In genomic region chr5:146290318-146290717, GRCh38 we compare ENCODE assay signal across 25 cellular contexts. TPM values are rescaled to one million over a fixed set of nuclear protein-coding genes. Genes with fewer than 3 reads are reported as not detected.
A peak's percentile ranks its signal among the peaks of the same experiment; 100 is the strongest.
DNase-seq lines count a peak whose midpoint lies in the region; ATAC-seq, FAIRE-seq and TF ChIP-seq lines count a peak whose summit lies in the region.
"Had no signal": no experiment of that assay in that cellular context is flagged by ENCODE, and none has a peak within 500 bp of the region (broad histone marks: within the 10 kb centered on the region; RNA-seq: fewer than 3 reads in every experiment).

No MANE protein-coding gene starts in this region.

- TF ChIP-seq POLR2A in K562 (conservative IDR thresholded peaks at IDR 0.05) = 0 out of 2 replicates have a peak, but pooled peaks have one; percentile 21

- H3K9me3 Mint-ChIP-seq in Caco-2 (ENCODE audit: unreplicated experiment) = no peaks in the 10 kb centered on the region
- H3K9me3 Mint-ChIP-seq: activated T-cell treated with anti-CD3 and anti-CD28 coated beads, Interleukin-2, amount 50 U/mL, for 24 hours had no signal

- peak; percentile 8; the same call in 1 of the 3 replicates for ATAC-seq in K562
- no peak for ATAC-seq in HG03135 (IDR thresholded peaks at IDR 0.05; ENCODE audit: unreplicated experiment)
- ATAC-seq: activated CD4-positive, alpha-beta T cell treated with anti-CD3 and anti-CD28 coated beads for 36 hours; Panc1 had no signal

- H3K27ac ChIP-seq in GM23248 = no peak overlapping the region
- H3K27ac ChIP-seq in K562 (ENCODE audit: extremely low read depth, low read depth, low read length) = no peak overlapping the region
- H3K27ac ChIP-seq in colonic mucosa = no peak overlapping the region
- H3K27ac ChIP-seq: C4-2B, transverse colon had no signal

- DNase-seq in GM23248 (peak; percentile 2), NAMALWA (ENCODE audit: low spot score) (peak; percentile 14), K562 (ENCODE audit: extremely low read depth in 1 of 4, low spot score in 3 of 4) (no peak), myocyte (ENCODE audit: low read depth) (peak; percentile 12), Caco-2 (no peak), colonic mucosa (no peak)
- no peak for DNase-seq in activated CD4-positive, alpha-beta T cell treated with anti-CD3 and anti-CD28 coated beads, Interleukin-2, amount 50 U/mL, for 48 hours
- DNase-seq: activated CD4-positive, alpha-beta T cell treated with anti-CD3 and anti-CD28 coated beads for 36 hours; activated gamma-delta T cell treated with Interleukin-2 at 50 U/mL for 16 hours; activated T-cell treated with anti-CD3 and anti-CD28 coated beads, Interleukin-2, amount 50 U/mL, for 24 hours; cortex of kidney; head of caudate nucleus; Karpas-422; kidney glomerular epithelial cell; NCI-H1092 treated with DMSO at 0.1 percent for 48 hours; NCI-H2081; NCI-H446; T-helper 1 cell; transverse colon had no signal

- no peaks in the 10 kb centered on the region for H3K27me3 Mint-ChIP-seq in Caco-2 (ENCODE audit: insufficient read depth, unreplicated experiment)
- H3K27me3 Mint-ChIP-seq: activated CD4-positive, alpha-beta T cell treated with anti-CD3 and anti-CD28 coated beads for 36 hours; activated T-cell treated with anti-CD3 and anti-CD28 coated beads, Interleukin-2, amount 50 U/mL, for 24 hours; progenitor cell of endocrine pancreas had no signal

- H3K4me2 ChIP-seq in GM23248 (ENCODE audit: unreplicated experiment) (no peak overlapping the region), K562 (ENCODE audit: insufficient read depth, low read length) (no peak overlapping the region)

- CTCF ChIA-PET in K562 (lab: Yijun Ruan, JAX; ENCODE audit: low intra/inter-chr PET ratio) (no interaction called here), Caco-2 (lab: Charles Lee) (interaction anchor here (0.7 kb wide), 2 partner anchors 134 to 160 kb away, joined by 3 to 4 read pairs; no protein-coding TSS in a partner anchor)

- intact Hi-C loops in K562 (cut with micrococcal nuclease) = no loop called here
- intact Hi-C loops in Caco-2 (cut with micrococcal nuclease; ENCODE audit: unreplicated experiment) = no loop called here
- intact Hi-C loops in colonic mucosa (cut with DNase I) = no loop called here

- H2AFZ ChIP-seq in GM23248 (no peak overlapping the region), K562 (ENCODE audit: low read depth, low read length) (no peak overlapping the region)

- H3K36me3 ChIP-seq in GM23248 (ENCODE audit: low read depth) (peaks cover 17% of the 10 kb centered on the region), K562 (ENCODE audit: control insufficient read depth, insufficient read depth, low read length) (peaks cover 27% of the 10 kb centered on the region; the same call in 1 of the 3 replicates), Caco-2 (ENCODE audit: control insufficient read depth, insufficient read depth, low read length) (no peaks in the 10 kb centered on the region), colonic mucosa (no peaks in the 10 kb centered on the region)

- no peak for TF ChIP-seq EP300 in K562 (IDR thresholded peaks at IDR 0.05; ENCODE audit: low read length)

- no peaks in the 10 kb centered on the region for H3K27me3 ChIP-seq in GM23248 (replicated peaks; ENCODE audit: insufficient read depth)
- H3K27me3 ChIP-seq in K562 (ENCODE audit: control insufficient read depth in 2 of 2, insufficient read depth in 2 of 2, low read length in 2 of 2) = no peaks in the 10 kb centered on the region
- H3K27me3 ChIP-seq in Caco-2 (replicated peaks; ENCODE audit: control insufficient read depth, insufficient read depth, low read length) = no peaks in the 10 kb centered on the region
- H3K27me3 ChIP-seq in colonic mucosa = no peaks in the 10 kb centered on the region
- H3K27me3 ChIP-seq: transverse colon had no signal

- no peak overlapping the region for H3K4me3 ChIP-seq in GM23248
- H3K4me3 ChIP-seq in K562 = no peak overlapping the region
- no peak overlapping the region for H3K4me3 ChIP-seq in Caco-2 (ENCODE audit: low read depth, low read length)
- H3K4me3 ChIP-seq in colonic mucosa = no peak overlapping the region
- H3K4me3 ChIP-seq: transverse colon had no signal

- BruUV-seq in K562 (replicated peaks; lab: Mats Ljungman, UMichigan) (no TSS peak), Caco-2 (replicated peaks; lab: Mats Ljungman, UMichigan) (no TSS peak)

- in situ Hi-C loops in GM23248 (cut with MboI) (loop anchor here (10.0 kb wide), 1 partner anchor 134 kb away; no protein-coding TSS in a partner anchor), K562 (cut with MboI) (loop anchor here (5.0 kb wide), 1 partner anchor 147 kb away; no protein-coding TSS in a partner anchor)

- H3K4me1 ChIP-seq in GM23248 (ENCODE audit: insufficient read depth) (no peaks in the 10 kb centered on the region), K562 (replicated peaks in 1 of 2; ENCODE audit: control insufficient read depth in 2 of 2, insufficient read depth in 2 of 2, low read length in 2 of 2) (0 out of 5 replicates have a peak, but pooled peaks cover 0 to 5% of the 10 kb centered on the region in 2 experiments), Caco-2 (no peaks in the 10 kb centered on the region), colonic mucosa (no peaks in the 10 kb centered on the region)
- H3K4me1 ChIP-seq: transverse colon had no signal

- no peak overlapping the region for H3K9ac ChIP-seq in GM23248
- no peak overlapping the region for H3K9ac ChIP-seq in K562 (ENCODE audit: insufficient read depth in 1 of 2, low read depth in 2 of 2, low read length in 2 of 2)
- H3K9ac ChIP-seq in colonic mucosa (ENCODE audit: low read depth in 2 of 2, low read length in 2 of 2) = no peak overlapping the region

- no peaks in the 10 kb centered on the region for H3F3A ChIP-seq in GM23248 (ENCODE audit: insufficient read depth)

- H3K79me2 ChIP-seq in GM23248 (ENCODE audit: insufficient read depth) = no peaks in the 10 kb centered on the region
- no peaks in the 10 kb centered on the region for H3K79me2 ChIP-seq in K562 (ENCODE audit: control insufficient read depth, insufficient read depth, low read length)

- no peaks in the 10 kb centered on the region for H3K4me1 Mint-ChIP-seq in Caco-2 (ENCODE audit: low read depth, unreplicated experiment)
- H3K4me1 Mint-ChIP-seq: activated CD4-positive, alpha-beta T cell treated with anti-CD3 and anti-CD28 coated beads for 36 hours had no signal

- no peak for TF ChIP-seq CTCF in K562 (IDR thresholded peaks at IDR 0.05 in 2 of 3, conservative IDR thresholded peaks at IDR 0.05 in 1 of 3; ENCODE audit: insufficient read depth in 2 of 3, low read depth in 1 of 3, low read length in 3 of 3)
- no peak for TF ChIP-seq CTCF in Caco-2 (IDR thresholded peaks at IDR 0.05; ENCODE audit: insufficient read depth in 1 of 2, low read depth in 1 of 2, low read length in 1 of 2, severe bottlenecking in 1 of 2, unreplicated experiment in 1 of 2)
- TF ChIP-seq CTCF in colonic mucosa (IDR thresholded peaks at IDR 0.05) = no peak

- no peak overlapping the region for H3K27ac Mint-ChIP-seq in Caco-2 (ENCODE audit: unreplicated experiment)
- H3K27ac Mint-ChIP-seq: activated CD4-positive, alpha-beta T cell treated with anti-CD3 and anti-CD28 coated beads for 36 hours; activated T-cell treated with anti-CD3 and anti-CD28 coated beads, Interleukin-2, amount 50 U/mL, for 24 hours; progenitor cell of endocrine pancreas had no signal

- no peak for FAIRE-seq in K562 (lab: Jason Lieb, UNC)
- FAIRE-seq: TTC549 had no signal

- H3K4me3 Mint-ChIP-seq in Caco-2 (ENCODE audit: unreplicated experiment) = no peak overlapping the region
- H3K4me3 Mint-ChIP-seq: activated CD4-positive, alpha-beta T cell treated with anti-CD3 and anti-CD28 coated beads for 36 hours; activated T-cell treated with anti-CD3 and anti-CD28 coated beads, Interleukin-2, amount 50 U/mL, for 24 hours had no signal

- no peak for TF ChIP-seq RAD21 in K562 (CRISPR knock-in tag; conservative IDR thresholded peaks at IDR 0.05 in 1 of 2, IDR thresholded peaks at IDR 0.05 in 1 of 2)

- peaks cover 18% of the 10 kb centered on the region for H3K36me3 Mint-ChIP-seq in Caco-2 (ENCODE audit: insufficient read depth, unreplicated experiment)

- H4K20me1 ChIP-seq in GM23248 (ENCODE audit: insufficient read depth) = no peaks in the 10 kb centered on the region
- no peaks in the 10 kb centered on the region for H4K20me1 ChIP-seq in K562 (replicated peaks; ENCODE audit: control insufficient read depth, insufficient read depth, low read length)

- H3K9me2 ChIP-seq in GM23248 (ENCODE audit: insufficient read depth) = no peaks in the 10 kb centered on the region

- H3K9me3 ChIP-seq in GM23248 (ENCODE audit: low read depth) (no peaks in the 10 kb centered on the region), K562 (replicated peaks; ENCODE audit: control insufficient read depth, insufficient read depth, low read depth, low read length) (no peaks in the 10 kb centered on the region), Caco-2 (no peaks in the 10 kb centered on the region), colonic mucosa (no peaks in the 10 kb centered on the region)
- H3K9me3 ChIP-seq: transverse colon had no signal

- WGBS in GM23248 (ENCODE audit: low coverage in 1 of 2, low lambda C conversion rate in 2 of 2, missing lambda C conversion rate in 2 of 2), 2 experiments = 98% methylated on average over 2 of the region's 2 CpGs
- WGBS in K562 (ENCODE audit: insufficient coverage, low coverage, missing lambda C conversion rate) = 76% methylated on average over 2 of the region's 2 CpGs

- no peaks in the 10 kb centered on the region for H3K9me1 ChIP-seq in K562 (ENCODE audit: control insufficient read depth, insufficient read depth, low read length)

- POLR2A ChIA-PET in K562 (lab: Yijun Ruan, JAX) = no interaction called here
- POLR2A ChIA-PET in Caco-2 (lab: Charles Lee) = no interaction called here

RNA-seq across cellular contexts. Expression of gene POU4F3, which starts 48.3 kb away (rescaled TPM):
- 0.13 TPM in 1 of 2 replicates, not detected in the other for total RNA-seq in GM23248 (2014; rRNA removed; shearing (Covaris generic))
- polyA plus RNA-seq in GM23248 (2016; fragmentation: Nextera tagmentation; extraction: Ambion mirVana) (not detected in 2 replicates), K562 (2011; rRNA removed) (0.04 TPM in 2 replicates), K562 (2014; fragmentation: Illumina TruSeq; extraction: Trizol) (0.07 TPM in 1 of 2 replicates, not detected in the other), K562 (2014; fragmentation: Nextera tagmentation; extraction: Ambion mirVana) (not detected), K562 (2014; rRNA removed) (not detected in 2 replicates)
- total RNA-seq in K562 (2011; cell fraction: chromatin; rRNA removed; ENCODE audit: low replicate concordance) = not detected in 2 replicates
- total RNA-seq in K562 (2011; cell fraction: nucleolus; rRNA removed) = not detected in 2 replicates
- total RNA-seq in K562 (2011; cell fraction: nucleoplasm; rRNA removed) = not detected in 2 replicates
- total RNA-seq in K562 (2014; rRNA removed) (not detected in 2 replicates), K562 (2014; rRNA removed; fragmentation: Illumina TruSeq; extraction: Trizol) (not detected in 2 replicates), K562 (2015; rRNA removed; fragmentation: Illumina TruSeq; extraction: Trizol) (0.08 TPM in 1 of 2 replicates, not detected in the other), K562 (2021) (0.07 and 0.13 TPM in 2 replicates), myocyte (0.10 and 0.35 TPM in 2 replicates), Caco-2 (2022) (0.14 TPM in 1 of 2 replicates, not detected in the other), colonic mucosa (not detected)
- 0.06 TPM in 1 of 2 replicates, not detected in the other for polyA plus RNA-seq in K562 (2011; cell fraction: cytosol; rRNA removed)
- 0.06 and 0.07 TPM in 2 replicates for polyA plus RNA-seq in K562 (2011; cell fraction: nucleus; rRNA removed)
- 0.04 and 0.05 TPM in 2 replicates for polyA plus RNA-seq in K562 (2012)
- polyA minus RNA-seq in K562 (2011; rRNA and poly(A)+ RNA removed) = not detected in 2 replicates
- not detected in 2 replicates for polyA minus RNA-seq in K562 (2011; cell fraction: cytosol; rRNA and poly(A)+ RNA removed)
- not detected in 2 replicates for polyA minus RNA-seq in K562 (2011; cell fraction: nucleus; rRNA and poly(A)+ RNA removed)
- 0.05 TPM for polyA plus RNA-seq in myocyte (2012)
- total RNA-seq: activated CD4-positive, alpha-beta T cell treated with anti-CD3 and anti-CD28 coated beads for 36 hours; progenitor cell of endocrine pancreas; skeletal muscle tissue; transverse colon had no signal

Comparison
In these comparisons a context has a peak if more than half of its experiments do, and no peak if none do; other contexts are left out.
1. DNase-seq: peak in GM23248 (single experiment), NAMALWA (single experiment) and myocyte (single experiment); none in K562 (0 of 4), Caco-2 (0 of 2), colonic mucosa (single experiment) and activated CD4-positive, alpha-beta T cell treated with anti-CD3 and anti-CD28 coated beads, Interleukin-2, amount 50 U/mL, for 48 hours (0 of 2).